ENCODE assay signal across 10 cellular contexts in the genomic region with DNA sequence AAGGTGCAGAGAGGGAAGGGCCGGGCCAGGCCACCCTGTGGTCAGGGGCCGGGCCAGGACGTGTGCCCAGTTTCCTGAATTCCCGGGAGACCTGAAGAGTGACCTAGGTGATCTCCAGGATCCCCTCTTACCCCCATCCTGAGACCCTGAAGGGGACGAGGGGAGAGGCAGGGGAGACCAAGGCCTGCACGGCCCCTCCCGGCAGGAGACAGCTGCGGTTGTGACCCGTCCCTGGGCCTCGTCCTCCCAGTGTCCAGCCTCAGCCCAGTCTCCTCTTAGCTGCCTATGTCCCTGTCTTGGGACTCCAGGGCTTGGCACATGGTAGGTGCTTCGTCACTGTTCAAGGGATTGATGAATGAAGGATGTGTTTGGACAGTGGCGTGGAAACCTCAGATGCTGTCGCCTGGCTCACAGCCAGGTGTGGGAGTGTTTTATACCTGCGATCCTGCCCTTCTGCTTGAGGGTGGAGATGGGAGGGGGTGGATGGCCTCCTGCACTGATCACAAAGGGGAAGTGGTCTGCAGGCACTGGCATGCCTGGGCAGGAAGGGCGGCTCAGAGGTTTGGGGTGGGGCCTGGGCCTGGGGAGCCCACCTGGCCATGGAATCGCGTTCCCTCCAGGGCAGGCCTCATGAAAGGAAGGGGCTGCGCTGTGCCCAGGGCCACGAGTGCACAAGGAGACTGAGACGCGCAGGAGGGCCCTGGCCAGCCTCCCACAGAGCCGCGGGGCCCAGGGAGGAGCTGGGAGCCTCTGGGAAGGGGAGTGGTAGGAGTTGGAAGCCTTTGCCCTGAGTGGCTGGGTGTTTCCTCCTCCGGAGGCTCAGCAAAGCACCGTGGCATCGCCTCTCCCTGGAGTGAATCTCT. TPM values are rescaled to one million over a fixed set of nuclear protein-coding genes. Genes with fewer than 3 reads are reported as not detected.
DNase-seq lines count a peak whose midpoint lies in the region; ATAC-seq and TF ChIP-seq lines count a peak whose summit lies in the region.
"Had no signal": no experiment of that assay in that cellular context is flagged by ENCODE, and none has a peak within 500 bp of the region (broad histone marks: within the 10 kb centered on the region; RNA-seq: fewer than 3 reads in every experiment).

No MANE protein-coding gene starts in this region.

- H3K4me1 Mint-ChIP-seq in activated B cell treated with CpG ODN at 0.5 μM for 24 hours (peaks cover 65% of the 10 kb centered on the region), neural progenitor cell (peaks cover 20% of the 10 kb centered on the region)

- DNase-seq in NCI-H187 treated with DMSO at 0.1 percent for 48 hours (lab: John Stamatoyannopoulos, UW), result peak; percentile 30
- DNase-seq in activated B cell treated with CpG ODN at 0.5 μM for 24 hours, result peak; percentile 34
- DNase-seq in neural progenitor cell (ENCODE audit: low spot score), result no peak
- DNase-seq in cerebellum (ENCODE audit: low spot score), result no peak
- no peak for DNase-seq in colonic mucosa
- DNase-seq in glomerular visceral epithelial cell (ENCODE audit: extremely low spot score), result no peak
- DNase-seq: activated naive CD4-positive, alpha-beta T cell treated with anti-CD3 and anti-CD28 coated beads for 36 hours; NCI-H1092 treated with DMSO at 0.1 percent for 48 hours had no signal

- H3K9me3 Mint-ChIP-seq in activated B cell treated with CpG ODN at 0.5 μM for 24 hours (no peaks in the 10 kb centered on the region), neural progenitor cell (no peaks in the 10 kb centered on the region)
- H3K9me3 Mint-ChIP-seq: activated naive CD4-positive, alpha-beta T cell treated with anti-CD3 and anti-CD28 coated beads for 36 hours had no signal

- H3K79me2 ChIP-seq in neural progenitor cell (ENCODE audit: low read depth), result no peaks in the 10 kb centered on the region

- H3K4me2 ChIP-seq in neural progenitor cell, result no peak overlapping the region

- H3K4me3 Mint-ChIP-seq in activated B cell treated with CpG ODN at 0.5 μM for 24 hours (peak overlapping the region; percentile 11), neural progenitor cell (no peak overlapping the region)
- H3K4me3 Mint-ChIP-seq: activated naive CD4-positive, alpha-beta T cell treated with anti-CD3 and anti-CD28 coated beads for 36 hours had no signal

- CTCF ChIA-PET in activated B cell treated with CpG ODN at 0.5 μM for 24 hours (lab: Charles Lee), result interaction anchor here (0.9 kb wide), 1 partner anchor 36 kb away, joined by 3 read pairs; no protein-coding TSS in a partner anchor

- H3K4me1 ChIP-seq in neural progenitor cell (no peaks in the 10 kb centered on the region), colonic mucosa (no peaks in the 10 kb centered on the region)

- H3K27ac ChIP-seq in neural progenitor cell (no peak overlapping the region), colonic mucosa (no peak overlapping the region)

- POLR2A ChIA-PET in activated B cell treated with CpG ODN at 0.5 μM for 24 hours (lab: Charles Lee), result no interaction called here

- H3K9ac ChIP-seq in neural progenitor cell (no peak overlapping the region), colonic mucosa (ENCODE audit: low read depth in 2 of 2, low read length in 2 of 2) (no peak overlapping the region)

- no peak for TF ChIP-seq CTCF in activated B cell treated with CpG ODN at 0.5 μM for 24 hours (IDR thresholded peaks at IDR 0.05)
- TF ChIP-seq CTCF in neural progenitor cell (IDR thresholded peaks at IDR 0.05), result no peak
- no peak for TF ChIP-seq CTCF in colonic mucosa (IDR thresholded peaks at IDR 0.05)

- H3K27me3 Mint-ChIP-seq in activated B cell treated with CpG ODN at 0.5 μM for 24 hours (no peaks in the 10 kb centered on the region), neural progenitor cell (ENCODE audit: insufficient read depth, low read depth) (peaks cover 11% of the 10 kb centered on the region)

- no peaks in the 10 kb centered on the region for H4K20me1 ChIP-seq in neural progenitor cell (ENCODE audit: low read depth)

- no peaks in the 10 kb centered on the region for H3K9me3 ChIP-seq in neural progenitor cell (ENCODE audit: low read depth)
- no peaks in the 10 kb centered on the region for H3K9me3 ChIP-seq in colonic mucosa

- H3K4me3 ChIP-seq in neural progenitor cell (no peak overlapping the region), colonic mucosa (no peak overlapping the region)

- peaks cover 38% of the 10 kb centered on the region for H3K36me3 Mint-ChIP-seq in activated B cell treated with CpG ODN at 0.5 μM for 24 hours (ENCODE audit: low read depth)
- no peaks in the 10 kb centered on the region for H3K36me3 Mint-ChIP-seq in neural progenitor cell

- intact Hi-C loops in activated B cell treated with CpG ODN at 0.5 μM for 24 hours (cut with micrococcal nuclease), result no loop called here
- intact Hi-C loops in colonic mucosa (cut with DNase I), result no loop called here

- peak; percentile 38 for ATAC-seq in GM18511 (IDR thresholded peaks at IDR 0.05; ENCODE audit: unreplicated experiment)
- ATAC-seq in activated B cell treated with CpG ODN at 0.5 μM for 24 hours (ENCODE audit: low read depth), result peak; percentile 51
- no peak for ATAC-seq in HG03439 (IDR thresholded peaks at IDR 0.05; ENCODE audit: unreplicated experiment)

- peak overlapping the region; percentile 61 for H3K27ac Mint-ChIP-seq in activated B cell treated with CpG ODN at 0.5 μM for 24 hours
- peak overlapping the region; percentile 66 for H3K27ac Mint-ChIP-seq in neural progenitor cell
- H3K27ac Mint-ChIP-seq: activated naive CD4-positive, alpha-beta T cell treated with anti-CD3 and anti-CD28 coated beads for 36 hours had no signal

- no peaks in the 10 kb centered on the region for H3F3A ChIP-seq in neural progenitor cell (ENCODE audit: low read depth)

- H2AFZ ChIP-seq in neural progenitor cell (replicated peaks), result no peak overlapping the region

- H3K27me3 ChIP-seq in neural progenitor cell (no peaks in the 10 kb centered on the region), colonic mucosa (no peaks in the 10 kb centered on the region)

- no peaks in the 10 kb centered on the region for H3K36me3 ChIP-seq in neural progenitor cell
- H3K36me3 ChIP-seq in colonic mucosa, result no peaks in the 10 kb centered on the region

RNA-seq across cellular contexts. Expression of a gene that starts 6.9 kb away (rescaled TPM):
- total RNA-seq in activated B cell treated with CpG ODN at 0.5 μM for 24 hours (104 and 135 TPM in 2 replicates), neural progenitor cell (ENCODE audit: low replicate concordance) (0.22 and 0.25 TPM in 2 replicates), cerebellum (5.6 TPM), colonic mucosa (10 to 100 TPM; 10.8 to 22.5 TPM)

RNA-seq across cellular contexts. Expression of a gene that starts 47.4 kb away (rescaled TPM):
- total RNA-seq in activated B cell treated with CpG ODN at 0.5 μM for 24 hours, result 5.2 and 7.0 TPM in 2 replicates
- total RNA-seq in neural progenitor cell (ENCODE audit: low replicate concordance), result 0.24 and 1.2 TPM in 2 replicates
- total RNA-seq in cerebellum, result 14.2 TPM
- total RNA-seq in colonic mucosa, result 10 to 100 TPM; 11.1 to 11.5 TPM

Comparison
In these comparisons a context has a peak if more than half of its experiments do, and no peak if none do; other contexts are left out.
1. DNase-seq: peak in NCI-H187 treated with DMSO at 0.1 percent for 48 hours (single experiment) and activated B cell treated with CpG ODN at 0.5 μM for 24 hours (single experiment); none in neural progenitor cell (single experiment), cerebellum (single experiment), colonic mucosa (single experiment) and glomerular visceral epithelial cell (single experiment).